ENCODE assay signal across 2 cellular contexts in genomic region chr18:23239350-23239692, GRCh38.
TF ChIP-seq lines count a peak whose summit lies in the region.

No MANE protein-coding gene starts in this region.

TF ChIP-seq in liver, 16 proteins besides CTCF, POLR2A, EP300 and RAD21 (continued from another document):
- TF ChIP-seq REST (IDR thresholded peaks at IDR 0.05): no peak
- no peak for TF ChIP-seq ATF3 (IDR thresholded peaks at IDR 0.05)
- TF ChIP-seq MAX (IDR thresholded peaks at IDR 0.05): no peak
- no peak for TF ChIP-seq FOXA2 (IDR thresholded peaks at IDR 0.05)
- no peak for TF ChIP-seq SP1 (IDR thresholded peaks at IDR 0.05)
- no peak for TF ChIP-seq FOXA1 (IDR thresholded peaks at IDR 0.05)
- no peak for TF ChIP-seq EGR1 (IDR thresholded peaks at IDR 0.05; ENCODE audit: low read depth in 2 of 2)

TF ChIP-seq in WTC11, 78 proteins besides CTCF, POLR2A, EP300 and RAD21 (continued from another document):
- TF ChIP-seq ZNF138 (CRISPR knock-in tag; conservative IDR thresholded peaks at IDR 0.05) (no peak), FOXP1 (CRISPR knock-in tag; IDR thresholded peaks at IDR 0.05; ENCODE audit: borderline replicate concordance) (no peak), E2F1 (CRISPR knock-in tag; IDR thresholded peaks at IDR 0.05) (no peak), RORB (CRISPR knock-in tag; IDR thresholded peaks at IDR 0.05) (no peak), MAX (CRISPR knock-in tag; IDR thresholded peaks at IDR 0.05) (no peak), ZNF532 (CRISPR knock-in tag; IDR thresholded peaks at IDR 0.05; ENCODE audit: borderline replicate concordance) (no peak)
